Comparison of ENCODE assay signal across 1 cellular context in genomic region chrX:84735025-84735424, GRCh38.
TF ChIP-seq lines count a peak whose summit lies in the region.

No MANE protein-coding gene starts in this region.

TF ChIP-seq in IMR-90, 13 proteins besides CTCF, POLR2A, EP300 and RAD21 (continued from another document):
- no peak for TF ChIP-seq ELK1 (IDR thresholded peaks at IDR 0.05; ENCODE audit: borderline replicate concordance, low read depth, low read length)
- no peak for TF ChIP-seq SMC3 (IDR thresholded peaks at IDR 0.05; ENCODE audit: low read depth, low read length)
- TF ChIP-seq, protein P1, sequence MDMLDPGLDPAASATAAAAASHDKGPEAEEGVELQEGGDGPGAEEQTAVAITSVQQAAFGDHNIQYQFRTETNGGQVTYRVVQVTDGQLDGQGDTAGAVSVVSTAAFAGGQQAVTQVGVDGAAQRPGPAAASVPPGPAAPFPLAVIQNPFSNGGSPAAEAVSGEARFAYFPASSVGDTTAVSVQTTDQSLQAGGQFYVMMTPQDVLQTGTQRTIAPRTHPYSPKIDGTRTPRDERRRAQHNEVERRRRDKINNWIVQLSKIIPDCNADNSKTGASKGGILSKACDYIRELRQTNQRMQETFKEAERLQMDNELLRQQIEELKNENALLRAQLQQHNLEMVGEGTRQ (IDR thresholded peaks at IDR 0.05; ENCODE audit: low read depth, low read length), result no peak
- no peak for TF ChIP-seq MXI1 (IDR thresholded peaks at IDR 0.05; ENCODE audit: borderline replicate concordance, low read depth, low read length)
- no peak for TF ChIP-seq CEBPB (IDR thresholded peaks at IDR 0.05; ENCODE audit: low read depth, low read length)
- TF ChIP-seq RFX5 (IDR thresholded peaks at IDR 0.05; ENCODE audit: low read depth, low read length), result no peak
- no peak for TF ChIP-seq NFE2L2 (IDR thresholded peaks at IDR 0.05; ENCODE audit: low read depth, low read length)
- TF ChIP-seq FOS (IDR thresholded peaks at IDR 0.05; ENCODE audit: low read depth, low read length), result no peak
